6 cellular contexts compared by ENCODE assay signal in genomic region chr12:83008703-83009102, GRCh38.
"Had no signal": no experiment of that assay in that cellular context is flagged by ENCODE, and none has a peak within 500 bp of the region (broad histone marks: within the 10 kb centered on the region; RNA-seq: fewer than 3 reads in every experiment).

No MANE protein-coding gene starts in this region.

- H3K27ac ChIP-seq: GM23248 had no signal

- H3K4me3 ChIP-seq: GM23248, HAP-1, K562 had no signal

- ATAC-seq: K562 had no signal

- H3K36me3 ChIP-seq: HAP-1 had no signal

- DNase-seq: GM23248, GOT3, H7, IMR-90 had no signal

- H2AFZ ChIP-seq: GM23248 had no signal
